Comparison of ENCODE assay signal across 19 cellular contexts in the genomic region with DNA sequence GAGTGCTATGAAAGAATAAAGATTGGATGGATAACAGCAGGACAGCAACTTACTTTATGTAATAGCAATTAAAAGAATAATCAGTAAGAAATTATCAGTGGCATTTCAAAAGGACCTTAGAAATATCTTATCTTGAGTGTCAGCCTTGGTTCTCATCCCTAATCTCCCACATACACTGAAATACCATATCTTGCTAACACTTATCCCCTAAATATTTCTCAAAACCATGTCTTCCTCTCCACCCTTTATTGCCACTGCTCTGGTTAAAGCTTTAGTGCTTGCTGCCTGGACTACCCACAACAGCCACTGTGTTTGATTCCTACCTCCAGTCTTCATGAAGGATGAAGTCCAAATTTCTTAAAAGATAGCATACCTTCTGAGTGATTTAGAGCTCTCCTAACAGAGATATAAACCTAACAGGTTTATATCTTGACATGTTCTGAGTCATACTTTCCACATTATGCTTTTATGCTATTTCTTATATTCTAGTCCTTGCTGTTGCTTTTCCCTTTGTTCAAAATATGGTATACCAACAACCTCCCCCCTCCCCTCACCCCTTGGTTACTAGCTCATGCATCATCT.
"Had no signal": no experiment of that assay in that cellular context is flagged by ENCODE, and none has a peak within 500 bp of the region (broad histone marks: within the 10 kb centered on the region; RNA-seq: fewer than 3 reads in every experiment).

No MANE protein-coding gene starts in this region.

- DNase-seq: activated CD4-positive, alpha-beta memory T cell treated with anti-CD3 and anti-CD28 coated beads for 36 hours; activated CD4-positive, alpha-beta T cell treated with anti-CD3 and anti-CD28 coated beads for 36 hours; activated CD8-positive, alpha-beta memory T cell treated with anti-CD3 and anti-CD28 coated beads, Interleukin-2, amount 10 ng/mL, durations not matched to agents 7 days and 5 days; activated naive CD4-positive, alpha-beta T cell treated with anti-CD3 and anti-CD28 coated beads, Interleukin-2, amount 10 ng/mL, durations not matched to agents 7 days and 5 days; activated T-cell treated with anti-CD3 and anti-CD28 coated beads, Interleukin-2, amount 50 U/mL, for 1 hour; effector memory CD4-positive, alpha-beta T cell; islet precursor cell; naive thymus-derived CD8-positive, alpha-beta T cell; sigmoid colon; stimulated activated CD4-positive, alpha-beta T cell treated with anti-CD3 and anti-CD28 coated beads, Interleukin-1b, Interleukin-23, amount 100 ng/mL, for 48 hours; stomach; testis; upper lobe of right lung had no signal

- H3K27ac ChIP-seq: gastroesophageal sphincter, neutrophil, parathyroid adenoma, sigmoid colon, stomach, testis, upper lobe of right lung had no signal

- H3K4me3 ChIP-seq: gastroesophageal sphincter, lung, mucosa of descending colon, sigmoid colon, stomach, testis, upper lobe of right lung had no signal

- H3K9ac ChIP-seq: parathyroid adenoma had no signal

- H3K27me3 Mint-ChIP-seq: activated CD4-positive, alpha-beta memory T cell treated with anti-CD3 and anti-CD28 coated beads for 36 hours; activated CD4-positive, alpha-beta T cell treated with anti-CD3 and anti-CD28 coated beads for 36 hours; activated CD8-positive, alpha-beta memory T cell treated with anti-CD3 and anti-CD28 coated beads, Interleukin-2, amount 10 ng/mL, durations not matched to agents 7 days and 5 days; activated naive CD4-positive, alpha-beta T cell treated with anti-CD3 and anti-CD28 coated beads, Interleukin-2, amount 10 ng/mL, durations not matched to agents 7 days and 5 days; dendritic cell treated with granulocyte-macrophage colony-stimulating factor and Interleukin-4, amounts not matched to agents 40 ng/mL and 50 ng/mL, for 4 days; naive thymus-derived CD8-positive, alpha-beta T cell had no signal

- H3K27ac Mint-ChIP-seq: activated CD4-positive, alpha-beta memory T cell treated with anti-CD3 and anti-CD28 coated beads for 36 hours; activated CD4-positive, alpha-beta T cell treated with anti-CD3 and anti-CD28 coated beads for 36 hours; activated CD8-positive, alpha-beta memory T cell treated with anti-CD3 and anti-CD28 coated beads, Interleukin-2, amount 10 ng/mL, durations not matched to agents 7 days and 5 days; activated naive CD4-positive, alpha-beta T cell treated with anti-CD3 and anti-CD28 coated beads, Interleukin-2, amount 10 ng/mL, durations not matched to agents 7 days and 5 days; dendritic cell treated with granulocyte-macrophage colony-stimulating factor and Interleukin-4, amounts not matched to agents 40 ng/mL and 50 ng/mL, for 4 days had no signal

- H3K36me3 Mint-ChIP-seq: activated naive CD4-positive, alpha-beta T cell treated with anti-CD3 and anti-CD28 coated beads, Interleukin-2, amount 10 ng/mL, durations not matched to agents 7 days and 5 days had no signal

- ATAC-seq: activated CD4-positive, alpha-beta T cell treated with anti-CD3 and anti-CD28 coated beads for 36 hours; activated CD8-positive, alpha-beta memory T cell treated with anti-CD3 and anti-CD28 coated beads, Interleukin-2, amount 10 ng/mL, durations not matched to agents 7 days and 5 days; gastroesophageal sphincter; mucosa of descending colon; naive thymus-derived CD8-positive, alpha-beta T cell had no signal

- H3K9me3 ChIP-seq: gastroesophageal sphincter, mucosa of descending colon, neutrophil, sigmoid colon, stomach, testis, upper lobe of right lung had no signal

- H3K27me3 ChIP-seq: gastroesophageal sphincter, neutrophil, sigmoid colon, stomach, testis, upper lobe of right lung had no signal

- H3K79me2 ChIP-seq: parathyroid adenoma had no signal

- H3K4me3 Mint-ChIP-seq: activated CD4-positive, alpha-beta memory T cell treated with anti-CD3 and anti-CD28 coated beads for 36 hours; activated CD4-positive, alpha-beta T cell treated with anti-CD3 and anti-CD28 coated beads for 36 hours; activated CD8-positive, alpha-beta memory T cell treated with anti-CD3 and anti-CD28 coated beads, Interleukin-2, amount 10 ng/mL, durations not matched to agents 7 days and 5 days; activated naive CD4-positive, alpha-beta T cell treated with anti-CD3 and anti-CD28 coated beads, Interleukin-2, amount 10 ng/mL, durations not matched to agents 7 days and 5 days; dendritic cell treated with granulocyte-macrophage colony-stimulating factor and Interleukin-4, amounts not matched to agents 40 ng/mL and 50 ng/mL, for 4 days; naive thymus-derived CD8-positive, alpha-beta T cell had no signal

- H3K36me3 ChIP-seq: gastroesophageal sphincter, neutrophil, sigmoid colon, stomach, upper lobe of right lung had no signal

- H3K4me1 ChIP-seq: gastroesophageal sphincter, parathyroid adenoma, sigmoid colon, stomach, testis, upper lobe of right lung had no signal

- H3K9me3 Mint-ChIP-seq: activated CD4-positive, alpha-beta memory T cell treated with anti-CD3 and anti-CD28 coated beads for 36 hours; activated naive CD4-positive, alpha-beta T cell treated with anti-CD3 and anti-CD28 coated beads, Interleukin-2, amount 10 ng/mL, durations not matched to agents 7 days and 5 days; dendritic cell treated with granulocyte-macrophage colony-stimulating factor and Interleukin-4, amounts not matched to agents 40 ng/mL and 50 ng/mL, for 4 days; naive thymus-derived CD8-positive, alpha-beta T cell had no signal

- H2AFZ ChIP-seq: parathyroid adenoma had no signal

- H3K4me1 Mint-ChIP-seq: activated CD4-positive, alpha-beta T cell treated with anti-CD3 and anti-CD28 coated beads for 36 hours; activated CD8-positive, alpha-beta memory T cell treated with anti-CD3 and anti-CD28 coated beads, Interleukin-2, amount 10 ng/mL, durations not matched to agents 7 days and 5 days; activated naive CD4-positive, alpha-beta T cell treated with anti-CD3 and anti-CD28 coated beads, Interleukin-2, amount 10 ng/mL, durations not matched to agents 7 days and 5 days had no signal
